33 cellular contexts compared by ENCODE assay signal in the genomic region with DNA sequence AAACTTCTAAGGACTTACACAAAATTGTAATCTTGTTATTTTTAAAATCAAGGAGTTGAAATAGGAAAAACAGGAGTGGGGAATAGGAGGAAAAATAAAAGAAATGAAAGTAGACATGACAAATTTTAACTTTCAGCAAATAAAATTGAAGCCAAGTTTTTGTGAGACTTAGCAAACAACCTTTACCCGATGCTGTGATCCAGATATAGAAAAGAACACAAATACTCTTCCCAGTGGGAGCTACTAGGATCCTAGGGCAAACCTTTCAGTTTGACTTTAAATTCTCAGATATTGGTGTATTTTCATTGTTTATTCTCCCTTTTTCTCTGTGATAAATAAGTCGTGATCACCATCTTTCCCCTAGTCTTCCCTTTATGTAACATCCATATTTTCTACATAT.
"Had no signal": no experiment of that assay in that cellular context is flagged by ENCODE, and none has a peak within 500 bp of the region (broad histone marks: within the 10 kb centered on the region; RNA-seq: fewer than 3 reads in every experiment).

No MANE protein-coding gene starts in this region.

- DNase-seq: activated B cell treated with CpG ODN at 0.5 μM for 24 hours; activated CD4-positive, alpha-beta memory T cell treated with anti-CD3 and anti-CD28 coated beads for 36 hours; activated CD4-positive, alpha-beta T cell treated with anti-CD3 and anti-CD28 coated beads for 4 hours; activated CD4-positive, alpha-beta T cell treated with anti-CD3 and anti-CD28 coated beads, Interleukin-2, amount 10 ng/mL, durations not matched to agents 24 days and 14 days; activated CD4-positive, alpha-beta T cell treated with anti-CD3 and anti-CD28 coated beads, Interleukin-2, amount 50 U/mL, for 1 hour; activated CD4-positive, alpha-beta T cell treated with anti-CD3 and anti-CD28 coated beads, Interleukin-2, amount 50 U/mL, for 4 hours; activated CD4-positive, CD25-positive, alpha-beta regulatory T cell treated with anti-CD3 and anti-CD28 coated beads, Interleukin-2, amount 50 U/mL, for 72 hours; activated CD8-positive, alpha-beta memory T cell treated with anti-CD3 and anti-CD28 coated beads, Interleukin-2, amount 50 U/mL, for 4 hours; activated CD8-positive, alpha-beta T cell treated with anti-CD3 and anti-CD28 coated beads for 36 hours; activated effector memory CD4-positive, alpha-beta T cell treated with anti-CD3 and anti-CD28 coated beads, Interleukin-2, amount 50 U/mL, for 16 hours; activated gamma-delta T cell treated with Interleukin-2 at 50 U/mL for 16 hours; activated naive CD4-positive, alpha-beta T cell; activated naive CD4-positive, alpha-beta T cell treated with anti-CD3 and anti-CD28 coated beads for 36 hours; activated naive CD4-positive, alpha-beta T cell treated with anti-CD3 and anti-CD28 coated beads, Interleukin-2, amount 50 U/mL, for 16 hours; activated naive CD8-positive, alpha-beta T cell treated with anti-CD3 and anti-CD28 coated beads for 36 hours; activated T-cell treated with anti-CD3 and anti-CD28 coated beads for 4 hours; activated T-cell treated with anti-CD3 and anti-CD28 coated beads, Interleukin-2, amount 50 U/mL, for 1 hour; activated T-cell treated with anti-CD3 and anti-CD28 coated beads, Interleukin-2, amount 50 U/mL, for 4 hours; activated T-cell treated with anti-CD3 and anti-CD28 coated beads, Interleukin-2, amount 50 U/mL, for 72 hours; adrenal gland; amniotic stem cell; aorta; body of pancreas; brain microvascular endothelial cell; central memory CD4-positive, alpha-beta T cell; T-cell; T-helper 17 cell; T-helper 9 cell had no signal

- H3K36me3 Mint-ChIP-seq: activated CD4-positive, alpha-beta memory T cell treated with anti-CD3 and anti-CD28 coated beads for 36 hours; activated naive CD4-positive, alpha-beta T cell treated with anti-CD3 and anti-CD28 coated beads, Interleukin-2, amount 50 U/mL, for 72 hours; activated naive CD8-positive, alpha-beta T cell treated with anti-CD3 and anti-CD28 coated beads for 36 hours; T-cell had no signal

- ATAC-seq: activated CD8-positive, alpha-beta T cell treated with anti-CD3 and anti-CD28 coated beads for 36 hours; activated naive CD4-positive, alpha-beta T cell treated with anti-CD3 and anti-CD28 coated beads, Interleukin-2, amount 50 U/mL, for 72 hours; activated T-cell treated with anti-CD3 and anti-CD28 coated beads, Interleukin-2, amount 50 U/mL, for 4 hours; activated T-cell treated with anti-CD3 and anti-CD28 coated beads, Interleukin-2, amount 50 U/mL, for 72 hours; activated T-helper 17 cell treated with anti-CD3 and anti-CD28 coated beads, Interleukin-2, amount 50 U/mL, for 72 hours; body of pancreas; T-cell; T-helper 17 cell had no signal

- H3K9me3 ChIP-seq: adrenal gland had no signal

- H3K4me1 ChIP-seq: body of pancreas, breast epithelium had no signal

- H3K27me3 ChIP-seq: adrenal gland, body of pancreas, brain microvascular endothelial cell, breast epithelium had no signal

- H3K4me3 Mint-ChIP-seq: activated B cell treated with CpG ODN at 0.5 μM for 24 hours; activated CD4-positive, alpha-beta memory T cell treated with anti-CD3 and anti-CD28 coated beads for 36 hours; activated CD4-positive, alpha-beta T cell treated with anti-CD3 and anti-CD28 coated beads, Interleukin-2, amount 10 ng/mL, durations not matched to agents 24 days and 14 days; activated CD8-positive, alpha-beta T cell treated with anti-CD3 and anti-CD28 coated beads for 36 hours; activated naive CD4-positive, alpha-beta T cell treated with anti-CD3 and anti-CD28 coated beads for 36 hours; activated naive CD8-positive, alpha-beta T cell treated with anti-CD3 and anti-CD28 coated beads for 36 hours; activated T-cell treated with anti-CD3 and anti-CD28 coated beads, Interleukin-2, amount 50 U/mL, for 4 hours; activated T-cell treated with anti-CD3 and anti-CD28 coated beads, Interleukin-2, amount 50 U/mL, for 72 hours; activated T-helper 1 cell treated with anti-CD3 and anti-CD28 coated beads, Interleukin-12 subunit alpha, Interleukin-12 subunit beta, Interleukin-2, Interleukin-4 antibody, amounts not matched to agents 30 ng/mL and 10 ng/mL and 1 ng/mL, durations not matched to agents 14 hours and 24 hours and 36 hours; activated T-helper 17 cell treated with anti-CD3 and anti-CD28 coated beads, Interleukin-2, amount 50 U/mL, for 72 hours; T-cell; T-helper 17 cell had no signal

- H3K9me3 Mint-ChIP-seq: activated CD4-positive, alpha-beta memory T cell treated with anti-CD3 and anti-CD28 coated beads for 36 hours; activated naive CD4-positive, alpha-beta T cell treated with anti-CD3 and anti-CD28 coated beads for 36 hours; activated T-cell treated with anti-CD3 and anti-CD28 coated beads, Interleukin-2, amount 50 U/mL, for 4 hours; activated T-helper 17 cell treated with anti-CD3 and anti-CD28 coated beads, Interleukin-2, amount 50 U/mL, for 72 hours; T-cell had no signal

- H3K4me3 ChIP-seq: adrenal gland, body of pancreas, breast epithelium had no signal

- H3K27ac ChIP-seq: adrenal gland, body of pancreas, brain microvascular endothelial cell, breast epithelium, VCaP had no signal

- H3K4me1 Mint-ChIP-seq: activated B cell treated with CpG ODN at 0.5 μM for 24 hours; activated naive CD8-positive, alpha-beta T cell treated with anti-CD3 and anti-CD28 coated beads for 36 hours; activated T-helper 17 cell treated with anti-CD3 and anti-CD28 coated beads, Interleukin-2, amount 50 U/mL, for 72 hours; T-cell; T-helper 17 cell had no signal

- H3K36me3 ChIP-seq: adrenal gland, brain microvascular endothelial cell, breast epithelium had no signal

- H3K27me3 Mint-ChIP-seq: activated B cell treated with CpG ODN at 0.5 μM for 24 hours; activated CD4-positive, alpha-beta T cell treated with anti-CD3 and anti-CD28 coated beads, Interleukin-2, amount 10 ng/mL, durations not matched to agents 24 days and 14 days had no signal

- H3K27ac Mint-ChIP-seq: activated B cell treated with CpG ODN at 0.5 μM for 24 hours; activated CD4-positive, alpha-beta memory T cell treated with anti-CD3 and anti-CD28 coated beads for 36 hours; activated CD4-positive, alpha-beta T cell treated with anti-CD3 and anti-CD28 coated beads, Interleukin-2, amount 10 ng/mL, durations not matched to agents 24 days and 14 days; activated CD8-positive, alpha-beta T cell treated with anti-CD3 and anti-CD28 coated beads for 36 hours; activated naive CD4-positive, alpha-beta T cell treated with anti-CD3 and anti-CD28 coated beads for 36 hours; activated naive CD4-positive, alpha-beta T cell treated with anti-CD3 and anti-CD28 coated beads, Interleukin-2, amount 50 U/mL, for 72 hours; activated naive CD8-positive, alpha-beta T cell treated with anti-CD3 and anti-CD28 coated beads for 36 hours; activated T-cell treated with anti-CD3 and anti-CD28 coated beads, Interleukin-2, amount 50 U/mL, for 72 hours; activated T-helper 1 cell treated with anti-CD3 and anti-CD28 coated beads, Interleukin-12 subunit alpha, Interleukin-12 subunit beta, Interleukin-2, Interleukin-4 antibody, amounts not matched to agents 30 ng/mL and 10 ng/mL and 1 ng/mL, durations not matched to agents 14 hours and 24 hours and 36 hours; activated T-helper 17 cell treated with anti-CD3 and anti-CD28 coated beads, Interleukin-2, amount 50 U/mL, for 72 hours; T-cell; T-helper 17 cell had no signal
